In the genomic region with DNA sequence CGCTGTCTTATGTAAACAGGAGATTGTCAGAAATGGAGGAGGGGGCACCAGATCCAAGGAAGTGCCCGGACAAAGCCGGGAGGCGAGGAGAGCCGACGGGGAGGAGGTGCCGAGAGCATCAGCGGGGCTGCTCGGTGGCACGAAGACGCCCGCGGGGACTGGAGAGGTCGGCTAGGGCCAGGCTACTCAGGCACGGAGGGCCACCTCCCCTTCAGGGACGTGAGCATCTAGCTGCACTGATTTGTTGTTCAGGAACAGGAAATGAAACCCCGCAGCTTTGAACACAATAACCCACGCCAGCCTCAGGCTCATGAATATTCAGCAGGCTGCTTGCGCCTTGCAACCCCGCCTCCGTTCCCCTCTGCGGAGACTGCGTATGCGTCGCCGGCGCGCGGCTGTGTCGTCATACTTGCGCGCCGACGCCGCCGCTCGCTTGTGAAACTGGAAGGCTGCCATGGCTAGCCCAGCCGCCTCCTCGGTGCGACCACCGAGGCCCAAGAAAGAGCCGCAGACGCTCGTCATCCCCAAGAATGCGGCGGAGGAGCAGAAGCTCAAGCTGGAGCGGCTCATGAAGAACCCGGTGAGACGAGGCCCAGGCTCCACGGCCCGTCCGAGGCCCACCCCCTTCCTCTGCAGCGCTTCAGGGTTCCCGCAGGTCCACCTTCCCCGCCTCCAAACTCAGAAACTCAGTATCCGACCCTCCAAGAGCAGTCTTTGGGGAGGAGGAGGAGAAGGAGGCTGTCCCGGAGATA, we compare ENCODE assay signal across 8 cellular contexts. TPM values are rescaled to one million over a fixed set of nuclear protein-coding genes. Genes with fewer than 3 reads are reported as not detected.
A peak's percentile ranks its signal among the peaks of the same experiment; 100 is the strongest.
DNase-seq lines count a peak whose midpoint lies in the region; ATAC-seq, FAIRE-seq and TF ChIP-seq lines count a peak whose summit lies in the region.

Gene PRKRIP1, plus strand, starts transcription at position 406 of the 752 bp plus-strand sequence. Its CDS starts 49 bp downstream, at position 455.

- peak within 1 kb of the TSS; percentile 19 for H2AFZ ChIP-seq in trophoblast cell (ENCODE audit: insufficient read depth, low read length, poor library complexity)

- H3K4me3 ChIP-seq in trophoblast cell (ENCODE audit: low read depth, low read length) = peak within 1 kb of the TSS; percentile 87
- peak within 1 kb of the TSS; percentile 56 to 97 (median 80) for H3K4me3 ChIP-seq in tibial nerve

- H3K36me3 ChIP-seq in trophoblast cell (ENCODE audit: control insufficient read depth in 1 of 2, insufficient read depth in 2 of 2, low read length in 2 of 2) (peaks cover 21 to 22% of the 10 kb centered on the region in 2 experiments), tibial nerve (peaks cover 0 to 37% (median 9%) of the 10 kb centered on the region in 3 donors)

- H3K27me3 ChIP-seq in trophoblast cell (ENCODE audit: insufficient read depth, low read length) = no peaks in the 10 kb centered on the region
- no peaks in the 10 kb centered on the region for H3K27me3 ChIP-seq in tibial nerve

- peak within 1 kb of the TSS; percentile 21 for H2BK120ac ChIP-seq in trophoblast cell (ENCODE audit: insufficient read depth, low read length, poor library complexity)

- no peaks in the 10 kb centered on the region for H3K9me3 Mint-ChIP-seq in activated naive CD8-positive, alpha-beta T cell treated with anti-CD3 and anti-CD28 coated beads, Interleukin-2, amount 50 U/mL, for 24 hours

- no CpG with 5 or more reads among the region's 57 CpGs for WGBS in trophoblast cell (ENCODE audit: extremely low coverage, insufficient coverage, insufficient read length)
- WGBS in tibial nerve, 2 donors = 0% methylated on average over 39 to 43 of the region's 57 CpGs

- H3K9ac ChIP-seq in trophoblast cell (ENCODE audit: low read length) = peak within 1 kb of the TSS; percentile 85

- peaks cover 27% of the 10 kb centered on the region for H3K36me3 Mint-ChIP-seq in activated naive CD8-positive, alpha-beta T cell treated with anti-CD3 and anti-CD28 coated beads, Interleukin-2, amount 50 U/mL, for 24 hours (ENCODE audit: low read depth)

- H3K27ac ChIP-seq in trophoblast cell (ENCODE audit: low read depth, low read length) (peak within 1 kb of the TSS; percentile 90), tibial nerve (peak within 1 kb of the TSS; percentile 79 to 88 (median 84))

- FAIRE-seq in GM12891 (lab: Jason Lieb, UNC) = peak; percentile 96

- peak within 1 kb of the TSS; percentile 89 for H2BK5ac ChIP-seq in trophoblast cell (ENCODE audit: low read depth, low read length, poor library complexity)

- peaks cover 6 to 9% of the 10 kb centered on the region in 2 experiments for H3K4me1 ChIP-seq in trophoblast cell (ENCODE audit: control insufficient read depth in 1 of 2, insufficient read depth in 2 of 2, low read length in 2 of 2)
- H3K4me1 ChIP-seq in tibial nerve = peaks cover 0 to 22% (median 7%) of the 10 kb centered on the region in 4 donors

- ATAC-seq in HG02840 (IDR thresholded peaks at IDR 0.05; ENCODE audit: low FRiP score, unreplicated experiment) = peak; percentile 97
- peak; percentile 98 for ATAC-seq in activated naive CD8-positive, alpha-beta T cell treated with anti-CD3 and anti-CD28 coated beads, Interleukin-2, amount 50 U/mL, for 24 hours

- H2BK12ac ChIP-seq in trophoblast cell (ENCODE audit: low read length) = peak within 1 kb of the TSS; percentile 65

- H3K23ac ChIP-seq in trophoblast cell (ENCODE audit: low read length) = no peak within 1 kb of the TSS

- H3K18ac ChIP-seq in trophoblast cell (ENCODE audit: low read length) = peak within 1 kb of the TSS; percentile 47

- peaks cover 8% of the 10 kb centered on the region for H3K79me2 ChIP-seq in trophoblast cell (ENCODE audit: control insufficient read depth, insufficient read depth, low read length, poor library complexity)

- H3K79me1 ChIP-seq in trophoblast cell (ENCODE audit: low read length) = peaks cover 19% of the 10 kb centered on the region

- intact Hi-C loops in cardiac septum (cut with DNase I) = loop anchor here (10.0 kb wide), 1 partner anchor 851 kb away; no protein-coding TSS in a partner anchor

- peak within 1 kb of the TSS; percentile 66 for H3K4ac ChIP-seq in trophoblast cell (ENCODE audit: low read depth, low read length)

- peak within 1 kb of the TSS; percentile 86 for H3K27ac Mint-ChIP-seq in activated naive CD8-positive, alpha-beta T cell treated with anti-CD3 and anti-CD28 coated beads, Interleukin-2, amount 50 U/mL, for 24 hours

- peak within 1 kb of the TSS; percentile 81 for H3K4me2 ChIP-seq in trophoblast cell (ENCODE audit: low read length)

- no peaks in the 10 kb centered on the region for H3K27me3 Mint-ChIP-seq in activated naive CD8-positive, alpha-beta T cell treated with anti-CD3 and anti-CD28 coated beads, Interleukin-2, amount 50 U/mL, for 24 hours

- H3K9me3 ChIP-seq in trophoblast cell (ENCODE audit: insufficient read depth, low read depth, low read length) (no peaks in the 10 kb centered on the region), tibial nerve (no peaks in the 10 kb centered on the region)

- H4K12ac ChIP-seq in trophoblast cell (ENCODE audit: low read depth, low read length) = peak within 1 kb of the TSS; percentile 24

- TF ChIP-seq CTCF in tibial nerve (IDR thresholded peaks at IDR 0.05) = no peak

- DNase-seq in GM12891 (ENCODE audit: insufficient read length, low spot score) = peak; percentile 87
- peak; percentile 47 for DNase-seq in NCI-H1436 treated with DMSO at 0.1 percent for 48 hours (lab: John Stamatoyannopoulos, UW)
- DNase-seq in T follicular helper cell (ENCODE audit: low read depth) = peak; percentile 88
- DNase-seq in activated naive CD8-positive, alpha-beta T cell treated with anti-CD3 and anti-CD28 coated beads, Interleukin-2, amount 50 U/mL, for 24 hours = peak; percentile 82
- DNase-seq in cardiac septum (ENCODE audit: low spot score) = peak; percentile 89
- DNase-seq in trophoblast cell = peak; percentile 98 to 99
- DNase-seq in tibial nerve (ENCODE audit: low spot score in 2 of 2) = peak; percentile 66

- peak within 1 kb of the TSS; percentile 92 for H3K4me3 Mint-ChIP-seq in activated naive CD8-positive, alpha-beta T cell treated with anti-CD3 and anti-CD28 coated beads, Interleukin-2, amount 50 U/mL, for 24 hours

- TF ChIP-seq EP300 in tibial nerve (IDR thresholded peaks at IDR 0.05) = peak; percentile 57 to 87

- peak within 1 kb of the TSS; percentile 85 for H3K14ac ChIP-seq in trophoblast cell (ENCODE audit: low read length)

- peak within 1 kb of the TSS; percentile 55 for H2AK5ac ChIP-seq in trophoblast cell (ENCODE audit: low read length)

- TF ChIP-seq POLR2A in GM12891 (IDR thresholded peaks at IDR 0.05; ENCODE audit: low read depth, low read length) (peak; percentile 76), tibial nerve (IDR thresholded peaks at IDR 0.05) (peak; percentile 23 to 41)

- H4K8ac ChIP-seq in trophoblast cell (ENCODE audit: low read depth, low read length) = peak within 1 kb of the TSS; percentile 87

- peak within 1 kb of the TSS; percentile 88 for H4K91ac ChIP-seq in trophoblast cell (ENCODE audit: low read depth, low read length)

- H3K4me1 Mint-ChIP-seq in activated naive CD8-positive, alpha-beta T cell treated with anti-CD3 and anti-CD28 coated beads, Interleukin-2, amount 50 U/mL, for 24 hours = peaks cover 17% of the 10 kb centered on the region

TF ChIP-seq in GM12891, 5 proteins besides CTCF, POLR2A, EP300 and RAD21:
- TF ChIP-seq SPI1 (IDR thresholded peaks at IDR 0.05; ENCODE audit: low read depth, low read length) (peak; percentile 97), POU2F2 (IDR thresholded peaks at IDR 0.05; ENCODE audit: low read depth, low read length) (peak; percentile 100), POLR2AphosphoS5 (IDR thresholded peaks at IDR 0.05; ENCODE audit: low read depth, low read length) (peak; percentile 89), PAX5 (IDR thresholded peaks at IDR 0.05; ENCODE audit: insufficient read depth, low read length, severe bottlenecking) (peak; percentile 40), TAF1 (IDR thresholded peaks at IDR 0.05; ENCODE audit: low read depth, low read length) (0 out of 2 replicates have a peak, but pooled peaks have one; percentile 9)

RNA-seq across cellular contexts. Expression of gene PRKRIP1, which starts in this region (rescaled TPM):
- 28.3 TPM for polyA plus RNA-seq in GM12891 (2012; ENCODE audit: low read depth, missing spikeins)
- total RNA-seq in cardiac septum (15.4 TPM), tibial nerve (10 to 100 TPM; 34.7 to 62.1 (median 48.5) TPM)
- polyA plus RNA-seq in trophoblast cell (2013) = 23.6 and 26.4 TPM in 2 replicates

Comparison
In these comparisons a context has a peak if more than half of its experiments do, and no peak if none do; other contexts are left out.
1. Peak in every context shown above with its lines: DNase-seq, ATAC-seq, H3K4me3 ChIP-seq and H3K27ac ChIP-seq.
2. DNase-seq: peak in every context shown above with its lines; median percentile 98 in trophoblast cell; 89 in cardiac septum; 88 in T follicular helper cell; 87 in GM12891; 82 in activated naive CD8-positive, alpha-beta T cell treated with anti-CD3 and anti-CD28 coated beads, Interleukin-2, amount 50 U/mL, for 24 hours; 66 in tibial nerve; 47 in NCI-H1436 treated with DMSO at 0.1 percent for 48 hours.